In the genomic region with DNA sequence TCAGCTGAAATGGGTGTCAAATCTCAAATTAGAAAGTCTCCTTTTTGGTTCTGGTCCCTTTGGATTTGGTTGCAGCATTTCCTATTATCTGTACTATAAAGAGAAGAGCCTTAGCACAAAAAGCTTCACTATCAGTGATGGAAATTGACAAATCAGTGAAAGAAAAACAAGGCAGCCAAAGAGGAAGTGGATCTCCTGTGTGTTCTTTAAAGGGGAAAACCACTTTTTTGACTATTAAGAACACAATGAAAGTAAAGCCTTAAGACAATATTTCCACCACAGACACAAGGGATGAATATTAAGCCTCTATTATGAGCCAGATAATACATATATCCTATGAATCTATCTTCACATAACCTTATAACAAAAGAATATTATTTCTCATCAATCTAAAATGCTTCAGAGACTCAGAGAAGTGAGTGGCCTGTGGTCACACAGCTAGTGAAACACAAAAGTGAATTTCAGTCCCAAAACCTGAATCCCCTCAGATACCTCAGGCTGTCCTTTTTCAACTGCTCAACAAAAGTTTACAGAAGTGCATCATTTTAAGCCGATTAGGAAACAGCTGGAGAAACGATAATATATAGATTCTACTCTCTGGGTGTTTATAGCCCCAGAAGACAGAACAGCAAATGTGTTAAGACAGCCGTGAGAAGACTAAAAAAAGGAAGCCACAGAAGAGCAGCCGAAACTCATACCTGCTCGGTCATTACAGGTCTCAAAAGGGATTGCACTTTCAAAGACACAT, we compare ENCODE assay signal across 13 cellular contexts. TPM values are rescaled to one million over a fixed set of nuclear protein-coding genes. Genes with fewer than 3 reads are reported as not detected.
DNase-seq lines count a peak whose midpoint lies in the region; ATAC-seq lines count a peak whose summit lies in the region.
"Had no signal": no experiment of that assay in that cellular context is flagged by ENCODE, and none has a peak within 500 bp of the region (broad histone marks: within the 10 kb centered on the region; RNA-seq: fewer than 3 reads in every experiment).

No MANE protein-coding gene starts in this region.

- H3K27ac Mint-ChIP-seq in activated naive CD4-positive, alpha-beta T cell treated with anti-CD3 and anti-CD28 coated beads, Interleukin-2, amount 50 U/mL, for 72 hours: no peak overlapping the region

- DNase-seq in retina: peak; percentile 4
- no peak for DNase-seq in DMS114 treated with DMSO at 0.1 percent for 48 hours (lab: John Stamatoyannopoulos, UW; ENCODE audit: unreplicated experiment)
- no peak for DNase-seq in activated naive CD4-positive, alpha-beta T cell treated with anti-CD3 and anti-CD28 coated beads, Interleukin-2, amount 50 U/mL, for 72 hours (ENCODE audit: low spot score in 2 of 2)
- DNase-seq in ACHN: no peak
- DNase-seq: cerebellar nuclear complex, left ventricle myocardium superior, NCI-H1436 treated with DMSO at 0.1 percent for 48 hours had no signal

- in situ Hi-C loops in ACHN (cut with HindIII; ENCODE audit: low pct_ligation_motif_present, low pct_unique_long_range_greater_than_20kb, low sequenced_read_pairs): no loop called here

- H3K9me3 Mint-ChIP-seq in activated naive CD4-positive, alpha-beta T cell treated with anti-CD3 and anti-CD28 coated beads, Interleukin-2, amount 50 U/mL, for 72 hours: no peaks in the 10 kb centered on the region

- no peaks in the 10 kb centered on the region for H3K36me3 Mint-ChIP-seq in activated naive CD4-positive, alpha-beta T cell treated with anti-CD3 and anti-CD28 coated beads, Interleukin-2, amount 50 U/mL, for 72 hours

- ATAC-seq in GM19023 (IDR thresholded peaks at IDR 0.05; ENCODE audit: unreplicated experiment) (peak; percentile 86), GM21619 (IDR thresholded peaks at IDR 0.05; ENCODE audit: unreplicated experiment) (peak; percentile 85), HG03135 (IDR thresholded peaks at IDR 0.05; ENCODE audit: unreplicated experiment) (peak; percentile 87)
- no peak for ATAC-seq in activated naive CD4-positive, alpha-beta T cell treated with anti-CD3 and anti-CD28 coated beads, Interleukin-2, amount 50 U/mL, for 72 hours
- ATAC-seq: left ventricle myocardium superior had no signal

RNA-seq across cellular contexts. Expression of a gene that starts 24.4 kb away (rescaled TPM):
- total RNA-seq in activated naive CD4-positive, alpha-beta T cell treated with anti-CD3 and anti-CD28 coated beads, Interleukin-2, amount 50 U/mL, for 72 hours: not detected
- total RNA-seq: Daoy, left ventricle myocardium superior, osteocyte, temporal lobe had no signal

Comparison
In these comparisons a context has a peak if more than half of its experiments do, and no peak if none do; other contexts are left out.
1. ATAC-seq: peak in GM19023 (single experiment), GM21619 (single experiment) and HG03135 (single experiment); none in activated naive CD4-positive, alpha-beta T cell treated with anti-CD3 and anti-CD28 coated beads, Interleukin-2, amount 50 U/mL, for 72 hours (0 of 2).